In the genomic region with DNA sequence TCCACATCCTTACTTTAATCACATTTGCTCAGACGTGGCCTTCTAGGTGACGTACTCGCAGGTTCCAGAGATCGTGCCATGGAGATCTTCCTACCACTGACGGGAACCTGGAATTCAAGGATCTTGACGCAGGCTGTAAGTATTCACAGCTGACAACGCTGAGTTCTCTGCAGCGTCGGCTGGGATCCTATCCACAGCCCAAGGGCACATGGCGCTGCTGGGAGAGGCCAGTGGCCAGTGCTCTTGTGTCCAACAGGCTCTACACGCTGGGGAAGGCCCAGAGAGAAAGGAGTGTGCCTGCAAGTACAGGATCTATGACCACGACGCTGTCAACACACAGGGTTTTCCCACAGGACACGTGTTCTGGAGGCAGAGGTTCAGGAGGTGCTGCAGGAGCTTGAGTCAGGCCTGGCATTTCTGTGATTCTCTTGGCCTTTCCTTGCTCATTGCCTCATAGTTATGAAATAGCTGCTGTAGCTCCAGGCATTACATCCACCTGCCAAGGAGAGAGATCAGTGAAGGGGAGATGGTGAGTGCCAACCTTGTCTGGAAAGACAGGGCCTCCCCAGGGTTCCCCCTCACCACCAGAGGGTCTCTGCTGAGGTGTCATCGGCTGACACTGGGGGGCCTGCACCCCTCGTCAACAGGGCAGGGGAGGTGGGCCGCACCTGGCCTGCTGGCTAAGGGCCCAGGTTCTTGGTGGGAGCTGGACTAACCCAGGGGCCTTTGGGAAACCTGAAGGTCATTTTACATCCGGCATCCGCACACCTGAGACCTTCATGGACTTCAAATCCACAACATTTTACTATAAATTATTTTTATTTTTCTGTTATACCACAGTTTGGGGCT, we compare ENCODE assay signal across 1 cellular context.
TF ChIP-seq lines count a peak whose summit lies in the region.

No MANE protein-coding gene starts in this region.

TF ChIP-seq in K562, 482 proteins besides CTCF, POLR2A, EP300 and RAD21:
- TF ChIP-seq NCOA6 (IDR thresholded peaks at IDR 0.05) (no peak), ARNT (IDR thresholded peaks at IDR 0.05) (no peak), HDAC3 (IDR thresholded peaks at IDR 0.05; ENCODE audit: borderline replicate concordance, partially characterized antibody) (no peak), COPS2 (conservative IDR thresholded peaks at IDR 0.05) (no peak), ARHGAP35 (IDR thresholded peaks at IDR 0.05; ENCODE audit: partially characterized antibody) (no peak), LCOR (CRISPR knock-in tag; IDR thresholded peaks at IDR 0.05) (no peak), RBM25 (IDR thresholded peaks at IDR 0.05; ENCODE audit: low read depth, low read length, severe bottlenecking) (peak; percentile 83), SMARCA5 (IDR thresholded peaks at IDR 0.05) (0 out of 2 replicates have a peak, but pooled peaks have one; percentile 25), PRPF4 (IDR thresholded peaks at IDR 0.05; ENCODE audit: insufficient read depth, low read depth, low read length, poor library complexity, severe bottlenecking) (no peak)
- TF ChIP-seq, protein P1, sequence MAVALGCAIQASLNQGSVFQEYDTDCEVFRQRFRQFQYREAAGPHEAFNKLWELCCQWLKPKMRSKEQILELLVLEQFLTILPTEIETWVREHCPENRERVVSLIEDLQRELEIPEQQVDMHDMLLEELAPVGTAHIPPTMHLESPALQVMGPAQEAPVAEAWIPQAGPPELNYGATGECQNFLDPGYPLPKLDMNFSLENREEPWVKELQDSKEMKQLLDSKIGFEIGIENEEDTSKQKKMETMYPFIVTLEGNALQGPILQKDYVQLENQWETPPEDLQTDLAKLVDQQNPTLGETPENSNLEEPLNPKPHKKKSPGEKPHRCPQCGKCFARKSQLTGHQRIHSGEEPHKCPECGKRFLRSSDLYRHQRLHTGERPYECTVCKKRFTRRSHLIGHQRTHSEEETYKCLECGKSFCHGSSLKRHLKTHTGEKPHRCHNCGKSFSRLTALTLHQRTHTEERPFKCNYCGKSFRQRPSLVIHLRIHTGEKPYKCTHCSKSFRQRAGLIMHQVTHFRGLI (CRISPR knock-in tag; IDR thresholded peaks at IDR 0.05): no peak
- TF ChIP-seq, protein P2, sequence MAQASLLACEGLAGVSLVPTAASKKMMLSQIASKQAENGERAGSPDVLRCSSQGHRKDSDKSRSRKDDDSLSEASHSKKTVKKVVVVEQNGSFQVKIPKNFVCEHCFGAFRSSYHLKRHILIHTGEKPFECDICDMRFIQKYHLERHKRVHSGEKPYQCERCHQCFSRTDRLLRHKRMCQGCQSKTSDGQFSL (CRISPR knock-in tag; IDR thresholded peaks at IDR 0.05): no peak
- TF ChIP-seq, protein P2 (tag; IDR thresholded peaks at IDR 0.05): no peak
- TF ChIP-seq, protein P3, sequence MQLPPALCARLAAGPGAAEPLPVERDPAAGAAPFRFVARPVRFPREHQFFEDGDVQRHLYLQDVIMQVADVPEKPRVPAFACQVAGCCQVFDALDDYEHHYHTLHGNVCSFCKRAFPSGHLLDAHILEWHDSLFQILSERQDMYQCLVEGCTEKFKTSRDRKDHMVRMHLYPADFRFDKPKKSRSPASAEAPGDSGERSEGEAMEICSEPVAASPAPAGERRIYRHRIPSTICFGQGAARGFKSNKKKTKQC (CRISPR knock-in tag; IDR thresholded peaks at IDR 0.05): no peak
- TF ChIP-seq, protein P4, sequence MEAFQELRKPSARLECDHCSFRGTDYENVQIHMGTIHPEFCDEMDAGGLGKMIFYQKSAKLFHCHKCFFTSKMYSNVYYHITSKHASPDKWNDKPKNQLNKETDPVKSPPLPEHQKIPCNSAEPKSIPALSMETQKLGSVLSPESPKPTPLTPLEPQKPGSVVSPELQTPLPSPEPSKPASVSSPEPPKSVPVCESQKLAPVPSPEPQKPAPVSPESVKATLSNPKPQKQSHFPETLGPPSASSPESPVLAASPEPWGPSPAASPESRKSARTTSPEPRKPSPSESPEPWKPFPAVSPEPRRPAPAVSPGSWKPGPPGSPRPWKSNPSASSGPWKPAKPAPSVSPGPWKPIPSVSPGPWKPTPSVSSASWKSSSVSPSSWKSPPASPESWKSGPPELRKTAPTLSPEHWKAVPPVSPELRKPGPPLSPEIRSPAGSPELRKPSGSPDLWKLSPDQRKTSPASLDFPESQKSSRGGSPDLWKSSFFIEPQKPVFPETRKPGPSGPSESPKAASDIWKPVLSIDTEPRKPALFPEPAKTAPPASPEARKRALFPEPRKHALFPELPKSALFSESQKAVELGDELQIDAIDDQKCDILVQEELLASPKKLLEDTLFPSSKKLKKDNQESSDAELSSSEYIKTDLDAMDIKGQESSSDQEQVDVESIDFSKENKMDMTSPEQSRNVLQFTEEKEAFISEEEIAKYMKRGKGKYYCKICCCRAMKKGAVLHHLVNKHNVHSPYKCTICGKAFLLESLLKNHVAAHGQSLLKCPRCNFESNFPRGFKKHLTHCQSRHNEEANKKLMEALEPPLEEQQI (IDR thresholded peaks at IDR 0.05): no peak
- TF ChIP-seq, protein P5, sequence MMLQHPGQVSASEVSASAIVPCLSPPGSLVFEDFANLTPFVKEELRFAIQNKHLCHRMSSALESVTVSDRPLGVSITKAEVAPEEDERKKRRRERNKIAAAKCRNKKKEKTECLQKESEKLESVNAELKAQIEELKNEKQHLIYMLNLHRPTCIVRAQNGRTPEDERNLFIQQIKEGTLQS (IDR thresholded peaks at IDR 0.05): no peak
- TF ChIP-seq, protein P5 (CRISPR knock-in tag; conservative IDR thresholded peaks at IDR 0.05): no peak
